Comparison of ENCODE assay signal across 23 cellular contexts in genomic region chr17:20153231-20153630, GRCh38.
"Had no signal": no experiment of that assay in that cellular context is flagged by ENCODE, and none has a peak within 500 bp of the region (broad histone marks: within the 10 kb centered on the region; RNA-seq: fewer than 3 reads in every experiment).

No MANE protein-coding gene starts in this region.

- H3K4me3 ChIP-seq: adrenal gland, body of pancreas, coronary artery, gastroesophageal sphincter, right lobe of liver, testis had no signal

- H3K9me3 ChIP-seq: adrenal gland, body of pancreas, gastroesophageal sphincter, right lobe of liver, testis had no signal

- ATAC-seq: body of pancreas; gastroesophageal sphincter; left cardiac atrium; natural killer cell; right lobe of liver; stimulated activated naive CD8-positive, alpha-beta T cell treated with anti-CD3 and anti-CD28 coated beads, Interleukin-15, Interleukin-2, amounts not matched to agents 100 U/mL and 50 U/mL, for 24 hours had no signal

- FAIRE-seq: endothelial cell of umbilical vein, keratinocyte, urothelium cell line had no signal

- H3K27me3 ChIP-seq: adrenal gland, body of pancreas, gastroesophageal sphincter, testis had no signal

- DNase-seq: activated CD4-positive, alpha-beta T cell treated with anti-CD3 and anti-CD28 coated beads for 48 hours; activated CD4-positive, alpha-beta T cell treated with anti-CD3 and anti-CD28 coated beads, Interleukin-2, amount 50 U/mL, for 48 hours; activated CD8-positive, alpha-beta memory T cell treated with anti-CD3 and anti-CD28 coated beads for 24 hours; activated effector memory CD4-positive, alpha-beta T cell treated with Interleukin-2 at 50 U/mL for 16 hours; activated naive CD4-positive, alpha-beta T cell treated with anti-CD3 and anti-CD28 coated beads for 36 hours; activated naive CD8-positive, alpha-beta T cell treated with anti-CD3 and anti-CD28 coated beads for 36 hours; adrenal gland; aorta; body of pancreas; hippocampal formation; left cardiac atrium; natural killer cell; right lobe of liver; stimulated activated CD4-positive, alpha-beta T cell treated with anti-CD3 and anti-CD28 coated beads, Interleukin-12 subunit alpha, Interleukin-12 subunit beta, amount 100 ng/mL, for 4 hours; stimulated activated CD4-positive, alpha-beta T cell treated with anti-CD3 and anti-CD28 coated beads, Interleukin-4, amount 100 ng/mL, for 1 hour; stimulated activated naive CD8-positive, alpha-beta T cell treated with anti-CD3 and anti-CD28 coated beads, Interleukin-15, Interleukin-2, amounts not matched to agents 100 U/mL and 50 U/mL, for 24 hours; testis; trophoblast cell had no signal

- H3K27ac ChIP-seq: adrenal gland, body of pancreas, coronary artery, gastroesophageal sphincter, right lobe of liver, testis had no signal

- H3K36me3 ChIP-seq: adrenal gland, gastroesophageal sphincter, right lobe of liver had no signal

- H3K4me1 ChIP-seq: testis had no signal
